Comparison of ENCODE assay signal across 3 cellular contexts in the genomic region with DNA sequence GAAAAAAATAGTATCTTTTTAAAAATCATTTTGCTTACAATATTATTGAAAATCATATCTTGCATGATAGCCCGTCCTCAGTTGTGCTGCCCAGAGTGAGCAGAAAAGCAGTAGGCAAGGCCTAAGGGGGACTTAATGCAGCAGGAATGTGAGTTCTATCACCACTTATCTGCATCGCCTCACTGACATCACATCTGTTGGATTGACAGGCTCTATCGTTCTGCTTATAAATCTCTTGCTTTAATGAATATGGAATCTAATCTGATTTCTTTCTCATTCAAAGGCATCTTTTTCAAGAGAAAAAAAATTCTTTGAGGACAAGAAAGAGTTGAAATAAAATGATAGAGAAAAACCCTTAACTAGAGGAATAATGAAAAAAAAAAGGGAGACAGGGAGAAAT.
"Had no signal": no experiment of that assay in that cellular context is flagged by ENCODE, and none has a peak within 500 bp of the region (broad histone marks: within the 10 kb centered on the region; RNA-seq: fewer than 3 reads in every experiment).

No MANE protein-coding gene starts in this region.

- DNase-seq: GDM1, GF-D8 had no signal

- H3K4me3 ChIP-seq: GM12878 had no signal

- ATAC-seq: GM12878 had no signal
